ENCODE assay signal across 8 cellular contexts in the genomic region with DNA sequence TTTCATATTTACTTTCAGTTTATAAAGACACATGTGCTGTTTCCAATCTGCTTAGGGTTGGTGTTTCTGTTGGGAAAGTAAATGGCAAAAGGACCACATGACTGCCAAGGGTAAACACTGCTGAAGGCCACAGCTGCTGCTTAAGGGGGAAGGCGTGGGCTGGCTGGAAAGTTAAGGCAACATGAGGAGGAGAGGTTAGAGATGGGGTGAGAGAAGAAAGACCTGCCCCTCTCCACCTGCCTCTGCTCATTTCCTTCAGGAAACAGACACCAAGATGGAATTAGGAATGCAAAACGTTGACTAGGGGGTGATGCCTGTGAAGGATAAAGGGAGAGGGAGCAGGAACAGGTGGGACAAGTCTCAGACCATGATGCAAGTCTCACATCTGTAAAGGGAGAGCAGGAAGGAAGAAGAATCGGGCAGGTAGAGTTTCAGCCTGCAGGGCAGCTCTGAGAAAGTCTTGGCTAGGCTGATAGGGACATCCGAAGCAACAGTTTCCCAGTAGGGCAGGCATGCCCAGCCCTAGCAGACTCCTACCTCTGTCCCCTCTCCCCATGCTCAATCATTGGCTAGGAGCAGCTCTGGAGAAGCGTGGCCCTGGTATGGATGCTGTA.
DNase-seq lines count a peak whose midpoint lies in the region; ATAC-seq and TF ChIP-seq lines count a peak whose summit lies in the region.

No MANE protein-coding gene starts in this region.

- peak overlapping the region; percentile 75 for H3K4me3 Mint-ChIP-seq in activated CD4-positive, alpha-beta T cell treated with anti-CD3 and anti-CD28 coated beads, Interleukin-2, amount 10 ng/mL, durations not matched to agents 24 days and 14 days

- ATAC-seq in GM19397 (IDR thresholded peaks at IDR 0.05; ENCODE audit: unreplicated experiment) = no peak

- H3K27me3 Mint-ChIP-seq in activated CD4-positive, alpha-beta T cell treated with anti-CD3 and anti-CD28 coated beads, Interleukin-2, amount 10 ng/mL, durations not matched to agents 24 days and 14 days = no peaks in the 10 kb centered on the region

- no peaks in the 10 kb centered on the region for H3K9me3 ChIP-seq in HEK293 (ENCODE audit: control insufficient read depth, insufficient read depth, low read depth, low read length)
- H3K9me3 ChIP-seq in hepatocyte (ENCODE audit: low read depth) = no peaks in the 10 kb centered on the region
- H3K9me3 ChIP-seq in tibial nerve = no peaks in the 10 kb centered on the region

- no peaks in the 10 kb centered on the region for H3K36me3 Mint-ChIP-seq in activated CD4-positive, alpha-beta T cell treated with anti-CD3 and anti-CD28 coated beads, Interleukin-2, amount 10 ng/mL, durations not matched to agents 24 days and 14 days (ENCODE audit: low read depth)

- H3K4me3 ChIP-seq in HEK293 (ENCODE audit: low read depth, low read length) = no peak overlapping the region
- no peak overlapping the region for H3K4me3 ChIP-seq in hepatocyte
- H3K4me3 ChIP-seq in tibial nerve = no peak overlapping the region

- peak; percentile 25 for DNase-seq in DMS79 (lab: John Stamatoyannopoulos, UW)
- DNase-seq in activated CD4-positive, alpha-beta T cell treated with anti-CD3 and anti-CD28 coated beads, Interleukin-2, amount 10 ng/mL, durations not matched to agents 24 days and 14 days = peak; percentile 67
- peak; percentile 39 for DNase-seq in hepatocyte (ENCODE audit: low spot score)
- no peak for DNase-seq in tibial nerve (ENCODE audit: low spot score in 2 of 2)
- DNase-seq in dedifferentiated amniotic fluid mesenchymal stem cell (ENCODE audit: extremely low spot score) = no peak
- DNase-seq in NCI-H2227 (lab: John Stamatoyannopoulos, UW; ENCODE audit: unreplicated experiment) = no peak

- no peaks in the 10 kb centered on the region for H3K9me2 ChIP-seq in hepatocyte (replicated peaks; ENCODE audit: insufficient read depth)

- H3K27me3 ChIP-seq in hepatocyte (no peaks in the 10 kb centered on the region), tibial nerve (no peaks in the 10 kb centered on the region)

- H3K79me2 ChIP-seq in hepatocyte = no peaks in the 10 kb centered on the region

- H3K27ac Mint-ChIP-seq in activated CD4-positive, alpha-beta T cell treated with anti-CD3 and anti-CD28 coated beads, Interleukin-2, amount 10 ng/mL, durations not matched to agents 24 days and 14 days = peak overlapping the region; percentile 81

- no peak for TF ChIP-seq EP300 in tibial nerve (IDR thresholded peaks at IDR 0.05)

- H2AFZ ChIP-seq in hepatocyte = no peak overlapping the region

- H3K27ac ChIP-seq in HEK293 (ENCODE audit: extremely low read depth, low read depth, low read length) (no peak overlapping the region), hepatocyte (peak overlapping the region; percentile 32), tibial nerve (peak overlapping the region in 3 of 4 donors; percentile 57 to 84 (median 82))

- no peak for TF ChIP-seq POLR2A in tibial nerve (IDR thresholded peaks at IDR 0.05)

- H3K36me3 ChIP-seq in HEK293 (ENCODE audit: control insufficient read depth in 2 of 2, insufficient read depth in 1 of 2, low read length in 2 of 2) (no peaks in the 10 kb centered on the region), hepatocyte (replicated peaks; ENCODE audit: insufficient read depth, low read depth) (no peaks in the 10 kb centered on the region), tibial nerve (no peaks in the 10 kb centered on the region)

- H3K4me1 Mint-ChIP-seq in activated CD4-positive, alpha-beta T cell treated with anti-CD3 and anti-CD28 coated beads, Interleukin-2, amount 10 ng/mL, durations not matched to agents 24 days and 14 days = peaks cover 64% of the 10 kb centered on the region

- intact Hi-C loops in activated CD4-positive, alpha-beta T cell treated with anti-CD3 and anti-CD28 coated beads, Interleukin-2, amount 10 ng/mL, durations not matched to agents 24 days and 14 days (cut with micrococcal nuclease) = loop anchor here (5.0 kb wide), 2 partner anchors 127 to 218 kb away; no protein-coding TSS in a partner anchor

- CTCF ChIA-PET in HEK293 (lab: Yijun Ruan, JAX) = interaction anchor here (0.7 kb wide), 1 partner anchor 293 kb away, joined by 3 read pairs; no protein-coding TSS in a partner anchor

- H4K20me1 ChIP-seq in hepatocyte (ENCODE audit: insufficient read depth, poor library complexity, severe bottlenecking) = no peaks in the 10 kb centered on the region

- WGBS in hepatocyte (ENCODE audit: low lambda C conversion rate, missing lambda C conversion rate) = 49% methylated on average over 5 of the region's 5 CpGs
- 57 to 60% methylated on average over 5 of the region's 5 CpGs for WGBS in tibial nerve, 2 donors

- TF ChIP-seq CTCF in HEK293 (tag by site-specific recombination; IDR thresholded peaks at IDR 0.05) (no peak), hepatocyte (IDR thresholded peaks at IDR 0.05; ENCODE audit: poor library complexity) (no peak), tibial nerve (IDR thresholded peaks at IDR 0.05) (no peak)

- POLR2A ChIA-PET in HEK293 (lab: Yijun Ruan, JAX) = no interaction called here

- peaks cover 3% of the 10 kb centered on the region; the same call in 1 of the 2 replicates for H3K4me1 ChIP-seq in HEK293 (ENCODE audit: control insufficient read depth, insufficient read depth, low read length)
- H3K4me1 ChIP-seq in hepatocyte (ENCODE audit: insufficient read depth) = peaks cover 63% of the 10 kb centered on the region
- H3K4me1 ChIP-seq in tibial nerve = peaks cover 0 to 62% (median 39%) of the 10 kb centered on the region in 4 donors

- peak overlapping the region; percentile 44 for H3K4me2 ChIP-seq in hepatocyte

- peaks cover under 1% of the 10 kb centered on the region for H3K9me3 Mint-ChIP-seq in activated CD4-positive, alpha-beta T cell treated with anti-CD3 and anti-CD28 coated beads, Interleukin-2, amount 10 ng/mL, durations not matched to agents 24 days and 14 days

TF ChIP-seq in HEK293, 187 proteins besides CTCF, POLR2A, EP300 and RAD21:
- peak; percentile 53 for TF ChIP-seq SCRT2 (tag by site-specific recombination; IDR thresholded peaks at IDR 0.05)
- TF ChIP-seq, protein P1, sequence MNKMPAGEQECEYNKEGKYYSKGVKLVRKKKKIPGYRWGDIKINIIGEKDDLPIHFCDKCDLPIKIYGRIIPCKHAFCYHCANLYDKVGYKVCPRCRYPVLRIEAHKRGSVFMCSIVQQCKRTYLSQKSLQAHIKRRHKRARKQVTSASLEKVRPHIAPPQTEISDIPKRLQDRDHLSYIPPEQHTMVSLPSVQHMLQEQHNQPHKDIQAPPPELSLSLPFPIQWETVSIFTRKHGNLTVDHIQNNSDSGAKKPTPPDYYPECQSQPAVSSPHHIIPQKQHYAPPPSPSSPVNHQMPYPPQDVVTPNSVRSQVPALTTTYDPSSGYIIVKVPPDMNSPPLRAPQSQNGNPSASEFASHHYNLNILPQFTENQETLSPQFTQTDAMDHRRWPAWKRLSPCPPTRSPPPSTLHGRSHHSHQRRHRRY (tag by site-specific recombination; IDR thresholded peaks at IDR 0.05) = no peak
TF ChIP-seq in HEK293: peak in this region for 1.

Comparison
In these comparisons a context has a peak if more than half of its experiments do, and no peak if none do; other contexts are left out.
1. DNase-seq: peak in DMS79 (single experiment), activated CD4-positive, alpha-beta T cell treated with anti-CD3 and anti-CD28 coated beads, Interleukin-2, amount 10 ng/mL, durations not matched to agents 24 days and 14 days (single experiment) and hepatocyte (single experiment); none in tibial nerve (0 of 2), dedifferentiated amniotic fluid mesenchymal stem cell (single experiment) and NCI-H2227 (single experiment).